22 cellular contexts compared by ENCODE assay signal in genomic region chr7:12831024-12831423, GRCh38.
DNase-seq lines count a peak whose midpoint lies in the region; ATAC-seq, FAIRE-seq and TF ChIP-seq lines count a peak whose summit lies in the region.
"Had no signal": no experiment of that assay in that cellular context is flagged by ENCODE, and none has a peak within 500 bp of the region (broad histone marks: within the 10 kb centered on the region; RNA-seq: fewer than 3 reads in every experiment).

No MANE protein-coding gene starts in this region.

- no peak overlapping the region for H3K27ac Mint-ChIP-seq in WTC11
- H3K27ac Mint-ChIP-seq: B cell; CD4-positive, alpha-beta T cell; CD8-positive, alpha-beta T cell had no signal

- H4K8ac ChIP-seq in IMR-90 (ENCODE audit: low read depth in 2 of 2, low read length in 2 of 2) = no peak overlapping the region

- H3K9ac ChIP-seq in IMR-90 (ENCODE audit: low read depth, low read length) (no peak overlapping the region), K562 (ENCODE audit: insufficient read depth in 1 of 2, low read depth in 2 of 2, low read length in 2 of 2) (no peak overlapping the region)
- H3K9ac ChIP-seq: BLaER1 treated with 17β-estradiol and CSF1 and Interleukin-3, amounts not matched to agents 10 nM and 100 nM had no signal

- H3K79me1 ChIP-seq in IMR-90 (ENCODE audit: low read depth in 1 of 2, low read length in 2 of 2) = no peaks in the 10 kb centered on the region

- H4K20me1 ChIP-seq in IMR-90 (ENCODE audit: insufficient read depth, low read length) (no peaks in the 10 kb centered on the region), K562 (replicated peaks; ENCODE audit: control insufficient read depth, insufficient read depth, low read length) (no peaks in the 10 kb centered on the region)
- H4K20me1 ChIP-seq: BLaER1 treated with 17β-estradiol and CSF1 and Interleukin-3, amounts not matched to agents 10 nM and 100 nM had no signal

- no peaks in the 10 kb centered on the region for H3K79me2 ChIP-seq in K562 (ENCODE audit: control insufficient read depth, insufficient read depth, low read length)

- no peaks in the 10 kb centered on the region for H3K9me1 ChIP-seq in IMR-90 (ENCODE audit: insufficient read depth, low read length)
- no peaks in the 10 kb centered on the region for H3K9me1 ChIP-seq in K562 (ENCODE audit: control insufficient read depth, insufficient read depth, low read length)

- no peak overlapping the region for H3K18ac ChIP-seq in IMR-90 (ENCODE audit: low read depth, low read length)

- DNase-seq in A549 (ENCODE audit: low read depth in 1 of 2, low spot score in 1 of 2) (no peak), IMR-90 (no peak), K562 (ENCODE audit: extremely low read depth in 1 of 4, low spot score in 3 of 4) (no peak), WTC11 (ENCODE audit: low spot score) (no peak), occipital lobe (lab: John Stamatoyannopoulos, UW) (no peak), T1000 (lab: John Stamatoyannopoulos, UW) (no peak)
- DNase-seq: 8988T; AML-193; Caco-2; Calu3; CD4-positive, alpha-beta T cell; CD8-positive, alpha-beta T cell; DMS79 treated with DMSO at 0.1 percent for 48 hours; GF-D8 had no signal

- H3K9me3 ChIP-seq in A549 = peaks cover 23% of the 10 kb centered on the region; the same call in 2 of the 3 replicates
- H3K9me3 ChIP-seq in IMR-90 (ENCODE audit: control insufficient read depth, insufficient read depth, low read length) = peaks cover 2% of the 10 kb centered on the region; the same call in 1 of the 2 replicates
- H3K9me3 ChIP-seq in K562 (replicated peaks; ENCODE audit: control insufficient read depth, insufficient read depth, low read depth, low read length) = peaks cover 15% of the 10 kb centered on the region

- no peak overlapping the region for H3K4ac ChIP-seq in IMR-90 (ENCODE audit: low read depth, low read length)

- H2AFZ ChIP-seq in IMR-90 (replicated peaks; ENCODE audit: low read length, poor library complexity) = no peak overlapping the region
- no peak overlapping the region for H2AFZ ChIP-seq in K562 (ENCODE audit: low read depth, low read length)

- no peak overlapping the region for H3K4me3 Mint-ChIP-seq in WTC11
- H3K4me3 Mint-ChIP-seq: B cell; CD4-positive, alpha-beta T cell; CD8-positive, alpha-beta T cell had no signal

- H3K36me3 ChIP-seq in IMR-90 (ENCODE audit: control insufficient read depth, insufficient read depth, low read length) = no peaks in the 10 kb centered on the region
- no peaks in the 10 kb centered on the region for H3K36me3 ChIP-seq in K562 (ENCODE audit: control insufficient read depth, insufficient read depth, low read length)
- H3K36me3 ChIP-seq: BLaER1 treated with 17β-estradiol and CSF1 and Interleukin-3, amounts not matched to agents 10 nM and 100 nM had no signal

- ATAC-seq in A549 (no peak), IMR-90 (ENCODE audit: low read depth) (no peak), K562 (no peak), WTC11 (no peak)
- ATAC-seq: CD8-positive, alpha-beta T cell had no signal

- H3K9me3 Mint-ChIP-seq in WTC11 = peaks cover 32% of the 10 kb centered on the region

- H4K5ac ChIP-seq in IMR-90 (ENCODE audit: low read depth, low read length) = no peak overlapping the region

- dilution Hi-C loops in IMR-90 (cut with HindIII; ENCODE audit: low sequenced_read_pairs, unreplicated experiment) = no loop called here

- CTCF ChIA-PET in A549 (lab: Yijun Ruan, JAX) (no interaction called here), IMR-90 (lab: Yijun Ruan, JAX) (no interaction called here), K562 (lab: Yijun Ruan, JAX; ENCODE audit: low intra/inter-chr PET ratio) (no interaction called here), WTC11 (lab: Charles Lee) (no interaction called here)

- peaks cover 25% of the 10 kb centered on the region for H3K36me3 Mint-ChIP-seq in WTC11
- H3K36me3 Mint-ChIP-seq: CD8-positive, alpha-beta T cell had no signal

- H4K91ac ChIP-seq in IMR-90 (ENCODE audit: insufficient read depth, low read depth, low read length) = no peak overlapping the region

- H3K27ac ChIP-seq in A549 = no peak overlapping the region
- H3K27ac ChIP-seq in IMR-90 (ENCODE audit: insufficient read depth, low read length) = no peak overlapping the region
- H3K27ac ChIP-seq in K562 (ENCODE audit: extremely low read depth, low read depth, low read length) = no peak overlapping the region
- H3K27ac ChIP-seq: BLaER1 treated with 17β-estradiol and CSF1 and Interleukin-3, amounts not matched to agents 10 nM and 100 nM; C4-2B had no signal

- TF ChIP-seq EP300 in A549 (IDR thresholded peaks at IDR 0.05) (no peak), K562 (IDR thresholded peaks at IDR 0.05; ENCODE audit: low read length) (no peak)

- POLR2A ChIA-PET in A549 (lab: Yijun Ruan, JAX) = no interaction called here
- POLR2A ChIA-PET in IMR-90 (lab: Charles Lee; ENCODE audit: unreplicated experiment) = no interaction called here
- POLR2A ChIA-PET in K562 (lab: Yijun Ruan, JAX) = no interaction called here
- POLR2A ChIA-PET in WTC11 (lab: Charles Lee) = no interaction called here

- no peak overlapping the region for H2BK5ac ChIP-seq in IMR-90 (ENCODE audit: low read depth, low read length, poor library complexity, severe bottlenecking)

- H3K23ac ChIP-seq in IMR-90 (ENCODE audit: low read depth, low read length) = no peak overlapping the region

- no peak overlapping the region for H2BK20ac ChIP-seq in IMR-90 (ENCODE audit: low read depth, low read length)

- H2AK5ac ChIP-seq in IMR-90 (ENCODE audit: low read depth, low read length) = no peak overlapping the region

- TF ChIP-seq RAD21 in A549 (conservative IDR thresholded peaks at IDR 0.05 in 1 of 2, IDR thresholded peaks at IDR 0.05 in 1 of 2) = no peak
- TF ChIP-seq RAD21 in IMR-90 (IDR thresholded peaks at IDR 0.05; ENCODE audit: low read length) = no peak
- TF ChIP-seq RAD21 in K562 (CRISPR knock-in tag; conservative IDR thresholded peaks at IDR 0.05 in 1 of 2, IDR thresholded peaks at IDR 0.05 in 1 of 2) = no peak

- H3K4me2 ChIP-seq in A549 (no peak overlapping the region), IMR-90 (ENCODE audit: low read depth, low read length) (no peak overlapping the region), K562 (ENCODE audit: insufficient read depth, low read length) (no peak overlapping the region)
- H3K4me2 ChIP-seq: BLaER1 treated with 17β-estradiol and CSF1 and Interleukin-3, amounts not matched to agents 10 nM and 100 nM had no signal

- no peaks in the 10 kb centered on the region for H3K27me3 Mint-ChIP-seq in WTC11 (ENCODE audit: low read depth)
- H3K27me3 Mint-ChIP-seq: B cell had no signal

- H2BK15ac ChIP-seq in IMR-90 (ENCODE audit: low read depth, low read length) = no peak overlapping the region

- in situ Hi-C loops in IMR-90 (cut with MboI; ENCODE audit: low sequenced_read_pairs) = no loop called here
- in situ Hi-C loops in K562 (cut with MboI) = no loop called here

- H3K4me1 ChIP-seq in A549 (peaks cover 11% of the 10 kb centered on the region; the same call in 1 of the 3 replicates), IMR-90 (ENCODE audit: control insufficient read depth, insufficient read depth, low read length) (no peaks in the 10 kb centered on the region; the same call in 1 of the 2 replicates), K562 (replicated peaks in 1 of 2; ENCODE audit: control insufficient read depth in 2 of 2, insufficient read depth in 2 of 2, low read length in 2 of 2) (peaks cover 0 to 2% of the 10 kb centered on the region in 2 experiments; a peak in 2 of 5 replicates)
- H3K4me1 ChIP-seq: BLaER1 treated with 17β-estradiol and CSF1 and Interleukin-3, amounts not matched to agents 10 nM and 100 nM; Caco-2 had no signal

- H3K4me3 ChIP-seq in A549 = no peak overlapping the region
- no peak overlapping the region for H3K4me3 ChIP-seq in IMR-90 (ENCODE audit: insufficient read depth, low read depth, low read length)
- H3K4me3 ChIP-seq in K562 = no peak overlapping the region
- H3K4me3 ChIP-seq: BLaER1 treated with 17β-estradiol and CSF1 and Interleukin-3, amounts not matched to agents 10 nM and 100 nM had no signal

- TF ChIP-seq CTCF in A549 (IDR thresholded peaks at IDR 0.05) (no peak), IMR-90 (conservative IDR thresholded peaks at IDR 0.05; ENCODE audit: low read depth, low read length) (no peak), K562 (IDR thresholded peaks at IDR 0.05 in 2 of 3, conservative IDR thresholded peaks at IDR 0.05 in 1 of 3; ENCODE audit: insufficient read depth in 2 of 3, low read depth in 1 of 3, low read length in 3 of 3) (no peak), WTC11 (IDR thresholded peaks at IDR 0.05) (no peak)

- H3K27me3 ChIP-seq in IMR-90 (ENCODE audit: control insufficient read depth, insufficient read depth, low read length) = no peaks in the 10 kb centered on the region
- H3K27me3 ChIP-seq in K562 (ENCODE audit: control insufficient read depth in 2 of 2, insufficient read depth in 2 of 2, low read length in 2 of 2) = no peaks in the 10 kb centered on the region
- H3K27me3 ChIP-seq: BLaER1 treated with 17β-estradiol and CSF1 and Interleukin-3, amounts not matched to agents 10 nM and 100 nM had no signal

- H3K56ac ChIP-seq in IMR-90 (ENCODE audit: extremely low read depth, insufficient read depth, low read length) = no peak overlapping the region

- H2AK9ac ChIP-seq in IMR-90 (replicated peaks; ENCODE audit: low read depth, low read length, poor library complexity) = no peak overlapping the region

- FAIRE-seq in A549 (lab: Jason Lieb, UNC) = no peak
- no peak for FAIRE-seq in K562 (lab: Jason Lieb, UNC)
- FAIRE-seq: A204.1, D721Med, G401.6, GM12891, GM19239 had no signal

- intact Hi-C loops in IMR-90 (cut with micrococcal nuclease) (no loop called here), K562 (cut with micrococcal nuclease) (no loop called here)

- no peak overlapping the region for H3K14ac ChIP-seq in IMR-90 (replicated peaks; ENCODE audit: low read depth, low read length)

- TF ChIP-seq POLR2A in A549 (IDR thresholded peaks at IDR 0.05; ENCODE audit: low read length) = no peak
- no peak for TF ChIP-seq POLR2A in IMR-90 (IDR thresholded peaks at IDR 0.05; ENCODE audit: low read depth, low read length)
- no peak for TF ChIP-seq POLR2A in K562 (conservative IDR thresholded peaks at IDR 0.05)

- WGBS in A549 (ENCODE audit: missing lambda C conversion rate) = 89% methylated on average over 3 of the region's 3 CpGs
- WGBS in IMR-90 (ENCODE audit: extremely low coverage in 2 of 2, insufficient read length in 1 of 2), 2 experiments = no CpG with 5 or more reads among the region's 3 CpGs
- 87% methylated on average over 3 of the region's 3 CpGs for WGBS in K562 (ENCODE audit: insufficient coverage, low coverage, missing lambda C conversion rate)

- BruUV-seq in IMR-90 (replicated peaks; lab: Mats Ljungman, UMichigan) (no TSS peak), K562 (replicated peaks; lab: Mats Ljungman, UMichigan) (no TSS peak)

- no peak overlapping the region for H2BK120ac ChIP-seq in IMR-90 (ENCODE audit: low read depth, low read length)

- H3K4me1 Mint-ChIP-seq in WTC11 = peaks cover 11% of the 10 kb centered on the region
- H3K4me1 Mint-ChIP-seq: B cell had no signal

TF ChIP-seq in A549, 52 proteins besides CTCF, POLR2A, EP300 and RAD21 (continues in another document):
- peak; percentile 89 for TF ChIP-seq MAFK (IDR thresholded peaks at IDR 0.05; ENCODE audit: partially characterized antibody)

TF ChIP-seq in K562, 482 proteins besides CTCF, POLR2A, EP300 and RAD21 (continues in another document):
- TF ChIP-seq C11orf30 (IDR thresholded peaks at IDR 0.05; ENCODE audit: low read depth) (peak; percentile 88), ZNF644 (tag; IDR thresholded peaks at IDR 0.05; ENCODE audit: low read depth) (no peak)

TF ChIP-seq in WTC11, 78 proteins besides CTCF, POLR2A, EP300 and RAD21 (continues in another document):
- TF ChIP-seq NR2C2 (CRISPR knock-in tag; IDR thresholded peaks at IDR 0.05) = no peak
